In the genomic region with DNA sequence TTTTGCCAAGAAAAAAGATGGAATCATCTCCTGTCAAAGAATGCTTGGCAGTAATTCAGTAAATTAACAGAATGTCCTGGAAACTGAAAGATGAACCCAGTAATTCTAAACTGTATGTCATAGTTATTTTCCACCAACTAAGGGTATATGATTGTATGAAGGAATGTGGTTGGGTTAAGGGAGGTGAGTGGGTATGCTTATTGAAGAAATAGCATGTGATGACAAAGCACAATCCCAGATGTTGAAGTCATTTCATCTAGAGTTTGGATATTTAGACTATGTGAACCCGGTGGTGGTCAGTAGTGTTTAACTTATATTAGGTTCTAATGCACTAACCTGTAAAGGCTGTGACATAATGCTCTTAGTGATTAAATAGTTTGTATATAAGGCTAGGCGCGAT, we compare ENCODE assay signal across 24 cellular contexts.
DNase-seq lines count a peak whose midpoint lies in the region; ATAC-seq, FAIRE-seq and TF ChIP-seq lines count a peak whose summit lies in the region.
"Had no signal": no experiment of that assay in that cellular context is flagged by ENCODE, and none has a peak within 500 bp of the region (broad histone marks: within the 10 kb centered on the region; RNA-seq: fewer than 3 reads in every experiment).

No MANE protein-coding gene starts in this region.

- H4K8ac ChIP-seq in H9 (replicated peaks; ENCODE audit: insufficient read length, low read depth, low read length): no peak overlapping the region

- WGBS in H9 (ENCODE audit: extremely low coverage, insufficient read length, low lambda C conversion rate): no CpG with 5 or more reads among the region's 3 CpGs

- DNase-seq in ELR (ENCODE audit: low read depth): peak; percentile 23
- peak; percentile 59 for DNase-seq in astrocyte (ENCODE audit: low read depth)
- peak; percentile 66 for DNase-seq in fibroblast of peridontal ligament (ENCODE audit: extremely low read depth)
- DNase-seq in skeletal muscle cell (ENCODE audit: low read depth): peak; percentile 19
- DNase-seq in NK-92 (lab: John Stamatoyannopoulos, UW; ENCODE audit: unreplicated experiment): no peak
- no peak for DNase-seq in AG20443 (ENCODE audit: low spot score)
- no peak for DNase-seq in H9
- DNase-seq: ACHN; BE2C; Caco-2; CD4-positive, CD25-positive, alpha-beta regulatory T cell; Kasumi-1; MM.1S; NCI-H1092 treated with DMSO at 0.1 percent for 48 hours; NCI-H2081; NCI-H2171 treated with DMSO at 0.1 percent for 48 hours; NCI-H774; OCI-M1; RPMI8226; SHP77 treated with DMSO at 0.1 percent for 48 hours; SK-N-SH had no signal

- H3K14ac ChIP-seq in H9 (ENCODE audit: insufficient read depth, low read length): no peak overlapping the region

- H3K9ac ChIP-seq in astrocyte (ENCODE audit: low read length) (no peak overlapping the region), H9 (ENCODE audit: extremely low read depth, insufficient read length, low read length) (no peak overlapping the region)
- H3K9ac ChIP-seq: SK-N-SH had no signal

- peaks cover 20% of the 10 kb centered on the region for H3K4me1 Mint-ChIP-seq in astrocyte (ENCODE audit: low read depth, unreplicated experiment)
- no peaks in the 10 kb centered on the region for H3K4me1 Mint-ChIP-seq in H9
- H3K4me1 Mint-ChIP-seq: CD4-positive, CD25-positive, alpha-beta regulatory T cell had no signal

- H3K36me3 ChIP-seq in astrocyte (ENCODE audit: insufficient read depth, low read length): no peaks in the 10 kb centered on the region
- H3K36me3 ChIP-seq: BE2C, HAP-1 had no signal

- H2BK5ac ChIP-seq in H9 (ENCODE audit: insufficient read length, low read length): no peak overlapping the region

- H3K56ac ChIP-seq in H9 (ENCODE audit: insufficient read length, low read depth, low read length): no peak overlapping the region

- H3T11ph ChIP-seq in H9 (ENCODE audit: low read length): no peak overlapping the region

- H3K27ac Mint-ChIP-seq in astrocyte (ENCODE audit: unreplicated experiment) (no peak overlapping the region), H9 (no peak overlapping the region)

- H3K79me1 ChIP-seq in H9 (ENCODE audit: insufficient read depth, low read depth, low read length, poor library complexity, severe bottlenecking): no peaks in the 10 kb centered on the region

- H4K5ac ChIP-seq in H9 (ENCODE audit: insufficient read length, low read depth, low read length): no peak overlapping the region

- no peak overlapping the region for H2BK12ac ChIP-seq in H9 (ENCODE audit: insufficient read length, low read depth, low read length)

- no peak overlapping the region for H3K18ac ChIP-seq in H9 (ENCODE audit: insufficient read length, low read depth, low read length)

- TF ChIP-seq CTCF in astrocyte (IDR thresholded peaks at IDR 0.05; ENCODE audit: insufficient read depth, low read depth, low read length) (no peak), H9 (conservative IDR thresholded peaks at IDR 0.05) (no peak)

- H2AK5ac ChIP-seq in H9 (ENCODE audit: insufficient read length, low read length): no peak overlapping the region

- H2AFZ ChIP-seq in astrocyte (ENCODE audit: low read depth, low read length) (no peak overlapping the region), H9 (ENCODE audit: low read length) (no peak overlapping the region)

- no peaks in the 10 kb centered on the region for H3K27me3 Mint-ChIP-seq in astrocyte (ENCODE audit: low read depth, unreplicated experiment)
- no peaks in the 10 kb centered on the region for H3K27me3 Mint-ChIP-seq in H9 (ENCODE audit: low read depth)
- H3K27me3 Mint-ChIP-seq: CD4-positive, CD25-positive, alpha-beta regulatory T cell had no signal

- no peak overlapping the region for H3K4ac ChIP-seq in H9 (ENCODE audit: low read depth, low read length)

- H3K9me3 Mint-ChIP-seq in astrocyte (ENCODE audit: unreplicated experiment) (peaks cover 22% of the 10 kb centered on the region), H9 (peaks cover 15 to 19% of the 10 kb centered on the region in 2 experiments)

- H3K79me2 ChIP-seq in astrocyte (ENCODE audit: insufficient read depth, low read length): no peaks in the 10 kb centered on the region
- H3K79me2 ChIP-seq in H9 (ENCODE audit: insufficient read depth, low read length): no peaks in the 10 kb centered on the region

- H3K27ac ChIP-seq in astrocyte (ENCODE audit: low read depth, low read length) (no peak overlapping the region), H9 (ENCODE audit: insufficient read length, low read depth, low read length) (no peak overlapping the region)

- H2BK120ac ChIP-seq in H9 (ENCODE audit: low read depth, low read length, poor library complexity, severe bottlenecking): no peak overlapping the region

- FAIRE-seq in astrocyte (lab: Jason Lieb, UNC): peak; percentile 81
- FAIRE-seq: GM12891 had no signal

- no peak overlapping the region for H3K23ac ChIP-seq in H9 (ENCODE audit: insufficient read length, low read depth, low read length)

- no peak for ATAC-seq in GM18909 (IDR thresholded peaks at IDR 0.05; ENCODE audit: poor library complexity, unreplicated experiment)

- H2BK20ac ChIP-seq in H9 (ENCODE audit: low read depth, low read length, poor library complexity, severe bottlenecking): no peak overlapping the region

- H3K4me3 Mint-ChIP-seq in astrocyte (ENCODE audit: unreplicated experiment): no peak overlapping the region
- no peak overlapping the region for H3K4me3 Mint-ChIP-seq in H9
- H3K4me3 Mint-ChIP-seq: CD4-positive, CD25-positive, alpha-beta regulatory T cell had no signal

- H3K9me3 ChIP-seq in astrocyte (ENCODE audit: insufficient read depth, low read depth, low read length) (no peaks in the 10 kb centered on the region), H9 (ENCODE audit: control insufficient read depth, low read depth, low read length) (no peaks in the 10 kb centered on the region)
- H3K9me3 ChIP-seq: BE2C, HAP-1 had no signal

- H3K36me3 Mint-ChIP-seq in astrocyte (ENCODE audit: low read depth, unreplicated experiment): peaks cover 15% of the 10 kb centered on the region
- H3K36me3 Mint-ChIP-seq in H9 (ENCODE audit: insufficient read depth in 1 of 3, low read depth in 3 of 3): peaks cover 12 to 24% (median 20%) of the 10 kb centered on the region in 3 experiments; a peak in 6 of 7 replicates

- H3K4me2 ChIP-seq in astrocyte (ENCODE audit: low read length) (no peak overlapping the region), H9 (ENCODE audit: insufficient read depth, insufficient read length, low read length) (no peak overlapping the region)
- H3K4me2 ChIP-seq: SK-N-SH had no signal

- no peak overlapping the region for H2BK15ac ChIP-seq in H9 (ENCODE audit: low read depth, low read length)

- H4K20me1 ChIP-seq in astrocyte (ENCODE audit: insufficient read depth, low read length) (no peaks in the 10 kb centered on the region), H9 (ENCODE audit: control insufficient read depth, insufficient read depth, insufficient read length) (no peaks in the 10 kb centered on the region)

- H3K4me1 ChIP-seq in astrocyte (ENCODE audit: insufficient read depth, low read length): peaks cover 19% of the 10 kb centered on the region
- no peaks in the 10 kb centered on the region for H3K4me1 ChIP-seq in H9 (ENCODE audit: insufficient read depth, low read length)
- H3K4me1 ChIP-seq: BE2C, Caco-2, HAP-1 had no signal

- no peak overlapping the region for H4K91ac ChIP-seq in H9 (ENCODE audit: insufficient read length, low read depth, low read length)

- no peaks in the 10 kb centered on the region for H3K27me3 ChIP-seq in astrocyte (ENCODE audit: insufficient read depth, low read length)
- H3K27me3 ChIP-seq in H9 (ENCODE audit: insufficient read depth, low read length): no peaks in the 10 kb centered on the region
- H3K27me3 ChIP-seq: BE2C had no signal

- no peak overlapping the region for H3K4me3 ChIP-seq in astrocyte (ENCODE audit: insufficient read depth, low read depth, low read length)
- no peak overlapping the region for H3K4me3 ChIP-seq in skeletal muscle cell (ENCODE audit: low read depth, low read length)
- H3K4me3 ChIP-seq: HAP-1 had no signal

- H3K23me2 ChIP-seq in H9 (ENCODE audit: insufficient read length, low read depth, low read length, poor library complexity, severe bottlenecking): no peaks in the 10 kb centered on the region

Comparison
In these comparisons a context has a peak if more than half of its experiments do, and no peak if none do; other contexts are left out.
1. DNase-seq: peak in ELR (single experiment), astrocyte (single experiment), fibroblast of peridontal ligament (single experiment) and skeletal muscle cell (single experiment); none in NK-92 (single experiment), AG20443 (single experiment) and H9 (single experiment).